26 cellular contexts compared by ENCODE assay signal in genomic region chr17:63926164-63926563, GRCh38. TPM values are rescaled to one million over a fixed set of nuclear protein-coding genes. Genes with fewer than 3 reads are reported as not detected.
DNase-seq lines count a peak whose midpoint lies in the region; ATAC-seq and TF ChIP-seq lines count a peak whose summit lies in the region.
"Had no signal": no experiment of that assay in that cellular context is flagged by ENCODE, and none has a peak within 500 bp of the region (broad histone marks: within the 10 kb centered on the region; RNA-seq: fewer than 3 reads in every experiment).

No MANE protein-coding gene starts in this region.

- H4K20me1 ChIP-seq in DOHH2 (ENCODE audit: control insufficient read depth, insufficient read depth, low read depth, low read length) = peaks cover 22% of the 10 kb centered on the region
- no peaks in the 10 kb centered on the region for H4K20me1 ChIP-seq in OCI-LY1 (ENCODE audit: insufficient read depth, low read length)

- H3K27me3 Mint-ChIP-seq in naive B cell = no peaks in the 10 kb centered on the region
- H3K27me3 Mint-ChIP-seq in glutamatergic neuron (ENCODE audit: unreplicated experiment) = peaks cover 2% of the 10 kb centered on the region
- H3K27me3 Mint-ChIP-seq: CD8-positive, alpha-beta memory T cell had no signal

- H3K27ac Mint-ChIP-seq in naive B cell (peak overlapping the region; percentile 91 to 99 (median 98)), glutamatergic neuron (ENCODE audit: unreplicated experiment) (no peak overlapping the region)
- H3K27ac Mint-ChIP-seq: T-helper 1 cell treated with Interleukin-12 subunit alpha and Interleukin-12 subunit beta and Interleukin-4 antibody, amounts not matched to agents 30 μg/mL and 1 μg/mL, for 36 hours had no signal

- H3K27ac ChIP-seq in DOHH2 (ENCODE audit: low read depth, low read length) (peak overlapping the region; percentile 92), OCI-LY1 (ENCODE audit: low read depth, low read length, poor library complexity, severe bottlenecking) (peak overlapping the region; percentile 97)

- DNase-seq in naive B cell (no peak), NCI-H1417 treated with DMSO at 0.1 percent for 48 hours (lab: John Stamatoyannopoulos, UW) (no peak), A172 (ENCODE audit: low spot score) (no peak), glutamatergic neuron (no peak)
- DNase-seq: C1 segment of cervical spinal cord, Calu3, DMS153, GDM1, MM.1S, NCI-H1092 treated with DMSO at 0.1 percent for 48 hours, NCI-H2081, NCI-H2171, NCI-H345, NCI-H524, NCI-H82, PC-3, Right ventricle myocardium superior had no signal

- ATAC-seq in naive B cell (ENCODE audit: low read depth in 2 of 2) (no peak), HG03442 (IDR thresholded peaks at IDR 0.05; ENCODE audit: unreplicated experiment) (no peak)
- ATAC-seq: PC-3 had no signal

- H3K4me1 ChIP-seq in DOHH2 (ENCODE audit: control insufficient read depth, low read length) (peaks cover 97% of the 10 kb centered on the region), OCI-LY1 (ENCODE audit: insufficient read depth, low read length, severe bottlenecking) (peaks cover 92% of the 10 kb centered on the region)

- H3F3A ChIP-seq in DOHH2 (ENCODE audit: control insufficient read depth, insufficient read depth) (peaks cover 41% of the 10 kb centered on the region), OCI-LY1 (ENCODE audit: insufficient read depth, low read length) (peaks cover 18% of the 10 kb centered on the region)

- H3K36me3 Mint-ChIP-seq in naive B cell (peaks cover 6 to 22% of the 10 kb centered on the region in 2 donors), glutamatergic neuron (ENCODE audit: unreplicated experiment) (no peaks in the 10 kb centered on the region)

- peaks cover 38 to 79% (median 69%) of the 10 kb centered on the region in 3 donors for H3K4me1 Mint-ChIP-seq in naive B cell
- H3K4me1 Mint-ChIP-seq in glutamatergic neuron (ENCODE audit: low read depth, unreplicated experiment) = no peaks in the 10 kb centered on the region

- peak overlapping the region; percentile 64 for H3K4me2 ChIP-seq in DOHH2 (ENCODE audit: low read length)
- H3K4me2 ChIP-seq in OCI-LY1 (ENCODE audit: low read length) = peak overlapping the region; percentile 44; the same call in 1 of the 2 replicates

- H3K36me3 ChIP-seq in DOHH2 (ENCODE audit: control insufficient read depth, low read length) (peaks cover 54% of the 10 kb centered on the region), OCI-LY1 (ENCODE audit: insufficient read depth, low read length) (peaks cover 41% of the 10 kb centered on the region)

- TF ChIP-seq CTCF in DOHH2 (IDR thresholded peaks at IDR 0.05; ENCODE audit: low read depth, low read length, poor library complexity, severe bottlenecking) = no peak
- TF ChIP-seq CTCF in OCI-LY1 (IDR thresholded peaks at IDR 0.05; ENCODE audit: low read length) = no peak
- TF ChIP-seq CTCF in glutamatergic neuron (IDR thresholded peaks at IDR 0.05; ENCODE audit: partially characterized antibody, unreplicated experiment) = no peak

- H3K9me3 ChIP-seq in DOHH2 (ENCODE audit: control insufficient read depth, insufficient read depth, low read length) (no peaks in the 10 kb centered on the region), OCI-LY1 (ENCODE audit: low read length) (no peaks in the 10 kb centered on the region)

- H3K4me3 Mint-ChIP-seq in naive B cell (peak overlapping the region; percentile 42 to 100 (median 88)), glutamatergic neuron (ENCODE audit: unreplicated experiment) (no peak overlapping the region)
- H3K4me3 Mint-ChIP-seq: CD8-positive, alpha-beta memory T cell; T-helper 1 cell treated with Interleukin-12 subunit alpha and Interleukin-12 subunit beta and Interleukin-4 antibody, amounts not matched to agents 30 μg/mL and 1 μg/mL, for 36 hours had no signal

- H3K9me2 ChIP-seq in DOHH2 (replicated peaks; ENCODE audit: control insufficient read depth, low read length) (no peaks in the 10 kb centered on the region), OCI-LY1 (ENCODE audit: low read depth, low read length) (no peaks in the 10 kb centered on the region)

- H3K79me2 ChIP-seq in DOHH2 (ENCODE audit: control insufficient read depth, low read length) (peaks cover 32% of the 10 kb centered on the region), OCI-LY1 (ENCODE audit: insufficient read depth, low read length) (peaks cover 10% of the 10 kb centered on the region)

- H3K27me3 ChIP-seq in DOHH2 (ENCODE audit: control insufficient read depth, low read length) (no peaks in the 10 kb centered on the region), OCI-LY1 (ENCODE audit: insufficient read depth, low read length) (no peaks in the 10 kb centered on the region)

- no peak overlapping the region for H2AFZ ChIP-seq in OCI-LY1 (ENCODE audit: low read length)

- peak overlapping the region; percentile 64 for H3K9ac ChIP-seq in OCI-LY1 (ENCODE audit: low read length)

- H3K9me3 Mint-ChIP-seq in naive B cell = peaks cover 0 to 1% (median 0%) of the 10 kb centered on the region in 7 donors
- H3K9me3 Mint-ChIP-seq in glutamatergic neuron (ENCODE audit: unreplicated experiment) = peaks cover 4% of the 10 kb centered on the region
- H3K9me3 Mint-ChIP-seq: CD8-positive, alpha-beta memory T cell; T-helper 1 cell treated with Interleukin-12 subunit alpha and Interleukin-12 subunit beta and Interleukin-4 antibody, amounts not matched to agents 30 μg/mL and 1 μg/mL, for 36 hours had no signal

- H3K4me3 ChIP-seq in DOHH2 (ENCODE audit: low read length) (peak overlapping the region; percentile 38), OCI-LY1 (ENCODE audit: low read depth, low read length, poor library complexity, severe bottlenecking) (no peak overlapping the region)

RNA-seq across cellular contexts. Expression of gene CD79B, which starts 6.0 kb away (rescaled TPM):
- 1,000 to 10,000 TPM; 2,263 to 2,851 (median 2,433) TPM for polyA plus RNA-seq in naive B cell (ENCODE audit: low read depth in 6 of 6)
- 0.10 and 0.72 TPM in 2 replicates for total RNA-seq in A172 (2014; rRNA removed; shearing (Covaris generic))
- total RNA-seq in glutamatergic neuron (ENCODE audit: unreplicated experiment) = not detected
- total RNA-seq: Calu3, LHCN-M2, PC-3, RPMI7951 had no signal

RNA-seq across cellular contexts. Expression of gene GH1, which starts 7.5 kb away (rescaled TPM):
- polyA plus RNA-seq in naive B cell (ENCODE audit: low read depth in 6 of 6) = 1 to 10 TPM in 1 of 6 donors, not detected in 5; 1.8 TPM
- total RNA-seq in A172 (2014; rRNA removed; shearing (Covaris generic)) = not detected in 2 replicates
- not detected for total RNA-seq in glutamatergic neuron (ENCODE audit: unreplicated experiment)
- total RNA-seq: Calu3; CD8-positive, alpha-beta memory T cell; H1; LHCN-M2; PC-3; Right ventricle myocardium superior; RPMI7951; SK-MEL-5 had no signal
- polyA plus RNA-seq: CD8-positive, alpha-beta memory T cell had no signal

RNA-seq across cellular contexts. Expression of gene CSHL1, which starts 15.1 kb away (rescaled TPM):
- not detected for polyA plus RNA-seq in naive B cell (ENCODE audit: low read depth in 6 of 6)
- not detected in 2 replicates for total RNA-seq in A172 (2014; rRNA removed; shearing (Covaris generic))
- total RNA-seq in glutamatergic neuron (ENCODE audit: unreplicated experiment) = not detected
- total RNA-seq: Calu3; CD8-positive, alpha-beta memory T cell; H1; LHCN-M2; PC-3; Right ventricle myocardium superior; RPMI7951; SK-MEL-5 had no signal
- polyA plus RNA-seq: CD8-positive, alpha-beta memory T cell; H1 had no signal

RNA-seq across cellular contexts. Expression of gene CSH1, which starts 29.8 kb away (rescaled TPM):
- polyA plus RNA-seq in naive B cell (ENCODE audit: low read depth in 6 of 6) = not detected
- total RNA-seq in A172 (2014; rRNA removed; shearing (Covaris generic)) = not detected in 2 replicates
- not detected for total RNA-seq in glutamatergic neuron (ENCODE audit: unreplicated experiment)
- total RNA-seq: Calu3; CD8-positive, alpha-beta memory T cell; H1; LHCN-M2; PC-3; Right ventricle myocardium superior; RPMI7951; SK-MEL-5 had no signal
- polyA plus RNA-seq: CD8-positive, alpha-beta memory T cell had no signal

RNA-seq across cellular contexts. Expression of gene GH2, which starts 44.4 kb away (rescaled TPM):
- polyA plus RNA-seq in naive B cell (ENCODE audit: low read depth in 6 of 6) = not detected
- total RNA-seq in A172 (2014; rRNA removed; shearing (Covaris generic)) = not detected in 2 replicates
- not detected for total RNA-seq in glutamatergic neuron (ENCODE audit: unreplicated experiment)
- total RNA-seq: Calu3; CD8-positive, alpha-beta memory T cell; LHCN-M2; PC-3; Right ventricle myocardium superior; RPMI7951; SK-MEL-5 had no signal
- polyA plus RNA-seq: CD8-positive, alpha-beta memory T cell had no signal
